In the genomic region with DNA sequence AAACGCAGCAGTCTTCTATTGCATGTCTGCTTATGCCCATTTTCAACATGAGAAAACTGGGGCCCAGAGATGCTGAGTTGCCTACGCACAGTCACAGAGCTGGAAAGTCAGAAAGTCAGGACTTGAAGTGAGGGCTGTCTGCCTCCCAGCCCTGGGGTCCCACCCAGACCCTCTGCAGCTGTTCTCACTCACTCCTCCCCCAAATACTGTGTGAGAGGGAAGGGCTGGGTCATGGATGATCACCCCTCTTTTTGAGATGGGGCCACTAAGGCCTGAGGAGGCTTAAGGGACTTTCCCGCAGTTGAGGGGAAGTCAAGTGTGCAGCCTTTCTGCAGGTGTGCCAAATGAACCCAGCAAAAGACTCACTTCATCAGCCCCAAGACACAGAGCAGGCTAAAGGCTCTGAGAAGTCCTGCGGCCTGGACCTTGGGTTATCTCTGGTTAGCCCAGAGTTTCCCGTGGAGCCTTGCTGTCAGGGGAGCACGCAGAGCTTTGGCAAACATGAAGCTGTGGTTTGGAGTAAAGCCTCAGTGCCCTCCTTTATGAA, we compare ENCODE assay signal across 8 cellular contexts. TPM values are rescaled to one million over a fixed set of nuclear protein-coding genes. Genes with fewer than 3 reads are reported as not detected.
DNase-seq lines count a peak whose midpoint lies in the region; ATAC-seq and TF ChIP-seq lines count a peak whose summit lies in the region.

No MANE protein-coding gene starts in this region.

- peak; percentile 46 to 61 for ATAC-seq in activated CD4-positive, CD25-positive, alpha-beta regulatory T cell treated with anti-CD3 and anti-CD28 coated beads, Interleukin-2, amount 50 U/mL, for 24 hours
- ATAC-seq in GM21447 (IDR thresholded peaks at IDR 0.05; ENCODE audit: unreplicated experiment) (peak; percentile 93), HG03342 (IDR thresholded peaks at IDR 0.05; ENCODE audit: unreplicated experiment) (peak; percentile 92), naive B cell (ENCODE audit: low read depth in 2 of 2) (peak; percentile 84 to 86)

- H3K4me3 Mint-ChIP-seq in naive B cell, result peak overlapping the region; percentile 57 to 92 (median 76)

- H3K36me3 Mint-ChIP-seq in naive B cell, result no peaks in the 10 kb centered on the region

- H3K27ac Mint-ChIP-seq in naive B cell, result peak overlapping the region; percentile 96 to 100 (median 98)

- peaks cover 77 to 88% (median 80%) of the 10 kb centered on the region in 3 donors for H3K4me1 Mint-ChIP-seq in naive B cell

- no peaks in the 10 kb centered on the region for H3K27me3 Mint-ChIP-seq in naive B cell

- no peaks in the 10 kb centered on the region for H3K9me3 Mint-ChIP-seq in naive B cell

- no peak for DNase-seq in activated CD4-positive, CD25-positive, alpha-beta regulatory T cell treated with anti-CD3 and anti-CD28 coated beads, Interleukin-2, amount 50 U/mL, for 72 hours
- DNase-seq in naive B cell (peak; percentile 86), NCI-H2227 (lab: John Stamatoyannopoulos, UW; ENCODE audit: unreplicated experiment) (no peak), HEK293T (ENCODE audit: extremely low spot score) (no peak), Kasumi-1 (lab: John Stamatoyannopoulos, UW) (no peak)

- CTCF ChIA-PET in HEK293T (lab: Yijun Ruan, JAX), result no interaction called here

- POLR2A ChIA-PET in HEK293T (lab: Yijun Ruan, JAX), result no interaction called here

TF ChIP-seq in HEK293T, 16 proteins besides CTCF, POLR2A, EP300 and RAD21:
- TF ChIP-seq CTBP1 (IDR thresholded peaks at IDR 0.05; ENCODE audit: borderline replicate concordance) (no peak), L3MBTL2 (conservative IDR thresholded peaks at IDR 0.05) (no peak), NFRKB (IDR thresholded peaks at IDR 0.05) (no peak), FOXM1 (IDR thresholded peaks at IDR 0.05; ENCODE audit: borderline replicate concordance) (no peak), ARNT (IDR thresholded peaks at IDR 0.05) (no peak), SUZ12 (IDR thresholded peaks at IDR 0.05) (no peak), ELF4 (IDR thresholded peaks at IDR 0.05) (no peak), ZNF384 (IDR thresholded peaks at IDR 0.05) (no peak), FOXK2 (IDR thresholded peaks at IDR 0.05) (no peak), BHLHE40 (IDR thresholded peaks at IDR 0.05; ENCODE audit: borderline replicate concordance) (no peak), HDGF (IDR thresholded peaks at IDR 0.05; ENCODE audit: borderline replicate concordance) (no peak), FOXA1 (IDR thresholded peaks at IDR 0.05) (no peak), LEF1 (IDR thresholded peaks at IDR 0.05; ENCODE audit: borderline replicate concordance) (no peak), TARDBP (IDR thresholded peaks at IDR 0.05) (no peak), SP1 (IDR thresholded peaks at IDR 0.05) (no peak)
- TF ChIP-seq, protein P1, sequence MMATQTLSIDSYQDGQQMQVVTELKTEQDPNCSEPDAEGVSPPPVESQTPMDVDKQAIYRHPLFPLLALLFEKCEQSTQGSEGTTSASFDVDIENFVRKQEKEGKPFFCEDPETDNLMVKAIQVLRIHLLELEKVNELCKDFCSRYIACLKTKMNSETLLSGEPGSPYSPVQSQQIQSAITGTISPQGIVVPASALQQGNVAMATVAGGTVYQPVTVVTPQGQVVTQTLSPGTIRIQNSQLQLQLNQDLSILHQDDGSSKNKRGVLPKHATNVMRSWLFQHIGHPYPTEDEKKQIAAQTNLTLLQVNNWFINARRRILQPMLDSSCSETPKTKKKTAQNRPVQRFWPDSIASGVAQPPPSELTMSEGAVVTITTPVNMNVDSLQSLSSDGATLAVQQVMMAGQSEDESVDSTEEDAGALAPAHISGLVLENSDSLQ (IDR thresholded peaks at IDR 0.05), result no peak
TF ChIP-seq in HEK293T: peak in this region for 0.

RNA-seq across cellular contexts. Expression of a gene that starts 18.7 kb away (rescaled TPM):
- polyA plus RNA-seq in naive B cell (ENCODE audit: low read depth in 6 of 6), result 10 to 100 TPM in 3 of 6 donors, 1 to 10 TPM in 3; 1.9 to 16.8 (median 9.8) TPM
